16 cellular contexts compared by ENCODE assay signal in the genomic region with DNA sequence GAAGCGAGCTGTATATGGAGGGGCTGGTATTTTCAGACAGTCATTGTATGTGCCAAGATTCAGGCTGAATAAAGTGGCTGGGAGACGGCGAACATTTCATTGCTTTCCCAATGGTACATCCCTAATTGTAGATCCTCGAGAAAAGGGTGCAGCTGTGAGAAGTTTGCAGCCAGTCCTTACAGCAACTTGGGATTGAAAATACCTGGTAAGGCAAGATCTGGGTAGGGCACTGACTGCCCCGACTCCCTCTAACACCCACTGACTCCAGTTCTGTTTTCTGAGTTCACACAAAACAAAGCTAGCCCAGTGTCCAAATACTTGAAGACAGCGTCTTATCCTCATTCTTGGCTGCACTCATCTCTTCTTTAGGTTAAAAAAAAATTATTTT.
DNase-seq lines count a peak whose midpoint lies in the region; ATAC-seq, FAIRE-seq and TF ChIP-seq lines count a peak whose summit lies in the region.
"Had no signal": no experiment of that assay in that cellular context is flagged by ENCODE, and none has a peak within 500 bp of the region (broad histone marks: within the 10 kb centered on the region; RNA-seq: fewer than 3 reads in every experiment).

No MANE protein-coding gene starts in this region.

- no peaks in the 10 kb centered on the region for H3K79me2 ChIP-seq in keratinocyte (ENCODE audit: control insufficient read depth, insufficient read depth, low read length)

- no peak for TF ChIP-seq CTCF in astrocyte of the spinal cord (IDR thresholded peaks at IDR 0.05; ENCODE audit: low read depth, low read length)
- no peak for TF ChIP-seq CTCF in keratinocyte (optimal IDR thresholded peaks at IDR 0.05 in 1 of 3, IDR thresholded peaks at IDR 0.05 in 1 of 3, conservative IDR thresholded peaks at IDR 0.05 in 1 of 3; ENCODE audit: extremely low read depth in 1 of 3, insufficient read depth in 2 of 3, low read length in 3 of 3)

- no peaks in the 10 kb centered on the region for H4K20me1 ChIP-seq in keratinocyte (ENCODE audit: control insufficient read depth, extremely low read depth, insufficient read depth, low read length)

- no peaks in the 10 kb centered on the region for H3K36me3 ChIP-seq in keratinocyte (ENCODE audit: control insufficient read depth in 2 of 2, extremely low read depth in 1 of 2, insufficient read depth in 2 of 2, low read length in 2 of 2)

- H2AFZ ChIP-seq in keratinocyte (ENCODE audit: control insufficient read depth, low read length), result peak overlapping the region; percentile 88

- H3K27me3 ChIP-seq in keratinocyte (ENCODE audit: control insufficient read depth, extremely low read depth, insufficient read depth, low read length), result no peaks in the 10 kb centered on the region

- no peak for FAIRE-seq in keratinocyte (lab: Jason Lieb, UNC)

- no peaks in the 10 kb centered on the region for H3K9me3 ChIP-seq in keratinocyte (ENCODE audit: control insufficient read depth, low read depth, low read length)

- H3K4me3 ChIP-seq in astrocyte of the spinal cord (ENCODE audit: low read depth, low read length) (peak overlapping the region; percentile 21), keratinocyte (ENCODE audit: control insufficient read depth in 2 of 3, extremely low read depth in 1 of 3, insufficient read depth in 2 of 3, low read depth in 1 of 3, low read length in 3 of 3) (peak overlapping the region; percentile 17 to 55 (median 53)), skeletal muscle cell (ENCODE audit: low read depth, low read length) (peak overlapping the region; percentile 35)

- peak overlapping the region; percentile 89 for H3K4me2 ChIP-seq in keratinocyte (ENCODE audit: control insufficient read depth, extremely low read depth, insufficient read depth, low read depth, low read length)

- peak; percentile 19 for DNase-seq in GM03348 (ENCODE audit: low spot score)
- DNase-seq in astrocyte of the spinal cord (ENCODE audit: low read depth, low spot score), result no peak
- DNase-seq in keratinocyte (ENCODE audit: low read depth, low spot score), result no peak
- DNase-seq in skeletal muscle cell (ENCODE audit: low read depth), result no peak
- no peak for DNase-seq in AG20443 (ENCODE audit: low spot score)
- DNase-seq in dedifferentiated amniotic fluid mesenchymal stem cell (ENCODE audit: extremely low spot score), result no peak
- DNase-seq in stimulated activated effector memory CD8-positive, alpha-beta T cell treated with anti-CD3 and anti-CD28 coated beads, Interleukin-12 subunit alpha, Interleukin-12 subunit beta, amount 100 ng/mL, for 72 hours (ENCODE audit: low spot score in 2 of 2), result no peak
- DNase-seq in NCI-H2196 (lab: John Stamatoyannopoulos, UW; ENCODE audit: unreplicated experiment), result no peak
- DNase-seq: activated naive CD4-positive, alpha-beta T cell treated with Interleukin-2 at 50 U/mL for 16 hours; foreskin melanocyte; islet precursor cell; NCI-H2171 treated with DMSO at 0.1 percent for 48 hours; nucleus accumbens; stimulated activated naive B cell treated with anti-CD40 and anti-IgM and Interleukin-4, amounts not matched to agents 10 μg/mL and 1 μg/mL and 100 μg/mL, for 72 hours had no signal

- H3K9me3 Mint-ChIP-seq in stimulated activated effector memory CD8-positive, alpha-beta T cell treated with anti-CD3 and anti-CD28 coated beads, Interleukin-12 subunit alpha, Interleukin-12 subunit beta, amount 100 ng/mL, for 72 hours, result no peaks in the 10 kb centered on the region
- H3K9me3 Mint-ChIP-seq: stimulated activated naive B cell treated with anti-CD40 and anti-IgM and Interleukin-4, amounts not matched to agents 10 μg/mL and 1 μg/mL and 100 μg/mL, for 72 hours; T-helper 2 cell treated with Interferon-gamma antibody and Interleukin-4, amounts not matched to agents 5 μg/mL and 100 μg/mL, for 36 hours had no signal

- H3K4me3 Mint-ChIP-seq in stimulated activated effector memory CD8-positive, alpha-beta T cell treated with anti-CD3 and anti-CD28 coated beads, Interleukin-12 subunit alpha, Interleukin-12 subunit beta, amount 100 ng/mL, for 72 hours, result no peak overlapping the region
- H3K4me3 Mint-ChIP-seq: CD14-positive monocyte; stimulated activated naive B cell treated with anti-CD40 and anti-IgM and Interleukin-4, amounts not matched to agents 10 μg/mL and 1 μg/mL and 100 μg/mL, for 72 hours; T-helper 2 cell treated with Interferon-gamma antibody and Interleukin-4, amounts not matched to agents 5 μg/mL and 100 μg/mL, for 36 hours had no signal

- in situ Hi-C loops in astrocyte of the spinal cord (cut with HindIII; ENCODE audit: low sequenced_read_pairs), result no loop called here

- peak overlapping the region; percentile 18 for H3K9ac ChIP-seq in keratinocyte (ENCODE audit: control insufficient read depth, extremely low read depth, insufficient read depth, low read length)

- dilution Hi-C loops in keratinocyte (cut with MboI; ENCODE audit: extremely low pct_ligation_motif_present, low sequenced_read_pairs), result no loop called here

- H3K9me1 ChIP-seq in keratinocyte (ENCODE audit: control insufficient read depth, extremely low read depth, insufficient read depth, low read length), result no peaks in the 10 kb centered on the region

- no peaks in the 10 kb centered on the region for H3K4me1 Mint-ChIP-seq in stimulated activated effector memory CD8-positive, alpha-beta T cell treated with anti-CD3 and anti-CD28 coated beads, Interleukin-12 subunit alpha, Interleukin-12 subunit beta, amount 100 ng/mL, for 72 hours

- H3K4me1 ChIP-seq in keratinocyte (ENCODE audit: control insufficient read depth, extremely low read depth, insufficient read depth, low read length), result peaks cover 3% of the 10 kb centered on the region

- no peak overlapping the region for H3K27ac ChIP-seq in keratinocyte (ENCODE audit: control insufficient read depth, insufficient read depth, low read length)

- ATAC-seq in stimulated activated effector memory CD8-positive, alpha-beta T cell treated with anti-CD3 and anti-CD28 coated beads, Interleukin-12 subunit alpha, Interleukin-12 subunit beta, amount 100 ng/mL, for 72 hours, result no peak
- ATAC-seq: stimulated activated naive B cell treated with anti-CD40 and anti-IgM and Interleukin-4, amounts not matched to agents 10 μg/mL and 1 μg/mL and 100 μg/mL, for 72 hours had no signal

- no peaks in the 10 kb centered on the region for H3K36me3 Mint-ChIP-seq in stimulated activated effector memory CD8-positive, alpha-beta T cell treated with anti-CD3 and anti-CD28 coated beads, Interleukin-12 subunit alpha, Interleukin-12 subunit beta, amount 100 ng/mL, for 72 hours
- H3K36me3 Mint-ChIP-seq: CD14-positive monocyte had no signal

- no peak overlapping the region for H3K27ac Mint-ChIP-seq in stimulated activated effector memory CD8-positive, alpha-beta T cell treated with anti-CD3 and anti-CD28 coated beads, Interleukin-12 subunit alpha, Interleukin-12 subunit beta, amount 100 ng/mL, for 72 hours
- H3K27ac Mint-ChIP-seq: CD14-positive monocyte; stimulated activated naive B cell treated with anti-CD40 and anti-IgM and Interleukin-4, amounts not matched to agents 10 μg/mL and 1 μg/mL and 100 μg/mL, for 72 hours; T-helper 2 cell treated with Interferon-gamma antibody and Interleukin-4, amounts not matched to agents 5 μg/mL and 100 μg/mL, for 36 hours had no signal
